Comparison of ENCODE assay signal across 10 cellular contexts in genomic region chr16:68445458-68445857, GRCh38. TPM values are rescaled to one million over a fixed set of nuclear protein-coding genes. Genes with fewer than 3 reads are reported as not detected.
DNase-seq lines count a peak whose midpoint lies in the region; ATAC-seq and TF ChIP-seq lines count a peak whose summit lies in the region.
"Had no signal": no experiment of that assay in that cellular context is flagged by ENCODE, and none has a peak within 500 bp of the region (broad histone marks: within the 10 kb centered on the region; RNA-seq: fewer than 3 reads in every experiment).

No MANE protein-coding gene starts in this region.

- no peaks in the 10 kb centered on the region for H3K9me3 ChIP-seq in neural cell (ENCODE audit: low read length)
- no peaks in the 10 kb centered on the region for H3K9me3 ChIP-seq in psoas muscle
- H3K9me3 ChIP-seq: BLaER1 had no signal

- peaks cover 12% of the 10 kb centered on the region for H3K4me1 ChIP-seq in psoas muscle

- H3K27me3 ChIP-seq in neural cell (ENCODE audit: insufficient read depth, low read depth, low read length) (no peaks in the 10 kb centered on the region), psoas muscle (ENCODE audit: insufficient read depth in 3 of 3, low read length in 2 of 3) (peaks cover 0 to 41% (median 2%) of the 10 kb centered on the region in 3 donors)

- H3F3A ChIP-seq in neural cell (ENCODE audit: insufficient read depth, low read length, poor library complexity, severe bottlenecking), result no peaks in the 10 kb centered on the region

- no peaks in the 10 kb centered on the region for H3K36me3 ChIP-seq in neural cell (ENCODE audit: insufficient read depth, low read length)
- no peaks in the 10 kb centered on the region for H3K36me3 ChIP-seq in psoas muscle (ENCODE audit: insufficient read depth in 1 of 2, low read depth in 1 of 2)
- H3K36me3 ChIP-seq: BLaER1 had no signal

- no peak overlapping the region for H3K4me3 ChIP-seq in Jurkat, Clone E6-1 (ENCODE audit: low read length)
- H3K4me3 ChIP-seq in neural cell (ENCODE audit: low read length) (peak overlapping the region; percentile 97), psoas muscle (no peak overlapping the region)
- H3K4me3 ChIP-seq: BLaER1, skin epidermis had no signal

- ATAC-seq in HG02623 (IDR thresholded peaks at IDR 0.05; ENCODE audit: unreplicated experiment) (no peak), psoas muscle (no peak)

- WGBS in psoas muscle, 3 donors, result 0% methylated on average over 1 of the region's 1 CpG

- H3K9ac ChIP-seq in neural cell (ENCODE audit: low read length), result peak overlapping the region; percentile 92
- H3K9ac ChIP-seq: BLaER1 had no signal

- DNase-seq in SIG-M5 treated with dmso at 0.1 percent for 504 hours (lab: John Stamatoyannopoulos, UW; ENCODE audit: unreplicated experiment) (peak; percentile 58), SIG-M5 (lab: John Stamatoyannopoulos, UW) (no peak), NOMO-1 treated with DMSO at 0.1 percent for 48 hours (lab: John Stamatoyannopoulos, UW; ENCODE audit: unreplicated experiment) (peak; percentile 66), cerebellum (ENCODE audit: low spot score) (peak; percentile 61), psoas muscle (no peak)
- peak; percentile 52 for DNase-seq in Jurkat, Clone E6-1 (ENCODE audit: low read depth, low spot score)

- peaks cover 61% of the 10 kb centered on the region for H3K79me2 ChIP-seq in neural cell (replicated peaks; ENCODE audit: insufficient read depth, low read length)

- TF ChIP-seq CTCF in neural cell (IDR thresholded peaks at IDR 0.05; ENCODE audit: poor library complexity, severe bottlenecking), result peak; percentile 71
- no peak for TF ChIP-seq CTCF in psoas muscle (IDR thresholded peaks at IDR 0.05)

- TF ChIP-seq EP300 in neural cell (conservative IDR thresholded peaks at IDR 0.05; ENCODE audit: poor library complexity, severe bottlenecking), result no peak

- peak overlapping the region; percentile 90 for H3K27ac ChIP-seq in neural cell (ENCODE audit: low read length)
- H3K27ac ChIP-seq in psoas muscle, result no peak overlapping the region
- H3K27ac ChIP-seq: BLaER1, skin epidermis had no signal

- TF ChIP-seq RAD21 in neural cell (conservative IDR thresholded peaks at IDR 0.05), result peak; percentile 45

- H4K20me1 ChIP-seq in neural cell (ENCODE audit: insufficient read depth), result peaks cover 3% of the 10 kb centered on the region

- H3K4me2 ChIP-seq in neural cell (ENCODE audit: low read length), result no peak overlapping the region
- H3K4me2 ChIP-seq: BLaER1 had no signal

- intact Hi-C loops in psoas muscle (cut with DNase I), result no loop called here

- no peak overlapping the region for H2AFZ ChIP-seq in neural cell (ENCODE audit: low read depth, low read length)

- H3K9me2 ChIP-seq in neural cell (ENCODE audit: insufficient read depth, low read length), result no peaks in the 10 kb centered on the region

TF ChIP-seq in neural cell, 6 proteins besides CTCF, POLR2A, EP300 and RAD21:
- TF ChIP-seq EZH2 (IDR thresholded peaks at IDR 0.05; ENCODE audit: borderline replicate concordance, insufficient read depth, low read length, poor library complexity, severe bottlenecking) (no peak), POLR2AphosphoS5 (IDR thresholded peaks at IDR 0.05) (peak; percentile 50), TAF1 (IDR thresholded peaks at IDR 0.05; ENCODE audit: low read depth) (no peak), REST (IDR thresholded peaks at IDR 0.05; ENCODE audit: borderline replicate concordance) (no peak), SMC3 (conservative IDR thresholded peaks at IDR 0.05; ENCODE audit: poor library complexity) (peak; percentile 43)
TF ChIP-seq in neural cell: peak in this region for 2.

RNA-seq across cellular contexts. Expression of gene SMPD3, which starts 2.9 kb away (rescaled TPM):
- polyA plus RNA-seq in Jurkat, Clone E6-1 (2012; ENCODE audit: insufficient read depth, insufficient read length), result 1.3 TPM
- 40.6 TPM for total RNA-seq in cerebellum
- polyA plus RNA-seq in neural cell, result 38.2 and 42.7 TPM in 2 replicates
- 91.0 and 97.9 TPM in 2 replicates for polyA minus RNA-seq in neural cell
- under 1 TPM; 0.04 to 0.21 (median 0.11) TPM for total RNA-seq in psoas muscle
- under 1 TPM; 0.04 to 0.18 (median 0.08) TPM for polyA plus RNA-seq in psoas muscle

Comparison
In these comparisons a context has a peak if more than half of its experiments do, and no peak if none do; other contexts are left out.
1. DNase-seq: peak in SIG-M5 treated with dmso at 0.1 percent for 504 hours (single experiment), Jurkat, Clone E6-1 (single experiment), NOMO-1 treated with DMSO at 0.1 percent for 48 hours (single experiment) and cerebellum (single experiment); none in SIG-M5 (single experiment) and psoas muscle (0 of 2).
2. RNA of gene SMPD3, which starts 2.9 kb away (total RNA-seq): 40.6 TPM in cerebellum (single experiment); 0.04 to 0.21 TPM in psoas muscle; every median in the first group is over 10 times any median in the second.